In genomic region chr5:142403583-142403982, GRCh38 we compare ENCODE assay signal across 16 cellular contexts.
DNase-seq lines count a peak whose midpoint lies in the region; ATAC-seq, FAIRE-seq and TF ChIP-seq lines count a peak whose summit lies in the region.
"Had no signal": no experiment of that assay in that cellular context is flagged by ENCODE, and none has a peak within 500 bp of the region (broad histone marks: within the 10 kb centered on the region; RNA-seq: fewer than 3 reads in every experiment).

No MANE protein-coding gene starts in this region.

- H2AK9ac ChIP-seq in IMR-90 (replicated peaks; ENCODE audit: low read depth, low read length, poor library complexity): no peak overlapping the region

- no peak overlapping the region for H4K5ac ChIP-seq in IMR-90 (ENCODE audit: low read depth, low read length)

- H2AFZ ChIP-seq in IMR-90 (replicated peaks; ENCODE audit: low read length, poor library complexity) (no peak overlapping the region), hepatocyte (peak overlapping the region; percentile 2)
- H2AFZ ChIP-seq: GM23248 had no signal

- H2BK20ac ChIP-seq in IMR-90 (ENCODE audit: low read depth, low read length): no peak overlapping the region

- TF ChIP-seq POLR2A in IMR-90 (IDR thresholded peaks at IDR 0.05; ENCODE audit: low read depth, low read length): no peak

- H4K20me1 ChIP-seq in IMR-90 (ENCODE audit: insufficient read depth, low read length) (no peaks in the 10 kb centered on the region), hepatocyte (ENCODE audit: insufficient read depth, poor library complexity, severe bottlenecking) (no peaks in the 10 kb centered on the region)

- H3K79me1 ChIP-seq in IMR-90 (ENCODE audit: low read depth in 1 of 2, low read length in 2 of 2): no peaks in the 10 kb centered on the region

- intact Hi-C loops in IMR-90 (cut with micrococcal nuclease): no loop called here

- H3K27me3 ChIP-seq in IMR-90 (ENCODE audit: control insufficient read depth, insufficient read depth, low read length) (no peaks in the 10 kb centered on the region), hepatocyte (no peaks in the 10 kb centered on the region), small intestine (ENCODE audit: control insufficient read depth in 2 of 2, insufficient read depth in 2 of 2, low read length in 2 of 2) (no peaks in the 10 kb centered on the region)
- H3K27me3 ChIP-seq: tibial nerve had no signal

- no peak overlapping the region for H3K27ac ChIP-seq in IMR-90 (ENCODE audit: insufficient read depth, low read length)
- no peak overlapping the region for H3K27ac ChIP-seq in RWPE1
- peak overlapping the region; percentile 82 for H3K27ac ChIP-seq in hepatocyte
- no peak overlapping the region for H3K27ac ChIP-seq in small intestine (ENCODE audit: low read depth in 1 of 2, low read length in 1 of 2)
- H3K27ac ChIP-seq: GM23248 had no signal

- 0 out of 2 replicates have a peak overlapping the region, but pooled peaks have one; percentile 27 for H3K4me2 ChIP-seq in IMR-90 (ENCODE audit: low read depth, low read length)
- H3K4me2 ChIP-seq in hepatocyte: peak overlapping the region; percentile 55

- dilution Hi-C loops in IMR-90 (cut with HindIII; ENCODE audit: low sequenced_read_pairs, unreplicated experiment): no loop called here

- no peak for TF ChIP-seq RAD21 in IMR-90 (IDR thresholded peaks at IDR 0.05; ENCODE audit: low read length)

- no peak overlapping the region for H2BK120ac ChIP-seq in IMR-90 (ENCODE audit: low read depth, low read length)

- H3K4me1 ChIP-seq in IMR-90 (ENCODE audit: control insufficient read depth, insufficient read depth, low read length) (0 out of 2 replicates have a peak, but pooled peaks cover 2% of the 10 kb centered on the region), hepatocyte (ENCODE audit: insufficient read depth) (peaks cover 20% of the 10 kb centered on the region), small intestine (ENCODE audit: control insufficient read depth in 2 of 2, insufficient read depth in 1 of 2, low read depth in 1 of 2, low read length in 1 of 2) (no peaks in the 10 kb centered on the region)
- H3K4me1 ChIP-seq: tibial nerve had no signal

- in situ Hi-C loops in IMR-90 (cut with MboI; ENCODE audit: low sequenced_read_pairs): no loop called here

- FAIRE-seq in small intestine (lab: Jason Lieb, UNC): no peak
- FAIRE-seq: D721Med, TTC549 had no signal

- H3K23ac ChIP-seq in IMR-90 (ENCODE audit: low read depth, low read length): no peak overlapping the region

- H2AK5ac ChIP-seq in IMR-90 (ENCODE audit: low read depth, low read length): no peak overlapping the region; the same call in 1 of the 2 replicates

- CTCF ChIA-PET in IMR-90 (lab: Yijun Ruan, JAX): no interaction called here
- CTCF ChIA-PET in RWPE1 (lab: Yijun Ruan, JAX): interaction anchor here (0.6 kb wide), 1 partner anchor 97 kb away, joined by 3 read pairs; no protein-coding TSS in a partner anchor

- no peak overlapping the region for H4K91ac ChIP-seq in IMR-90 (ENCODE audit: insufficient read depth, low read depth, low read length)

- H3K4me3 ChIP-seq in IMR-90 (ENCODE audit: insufficient read depth, low read depth, low read length): no peak overlapping the region
- no peak overlapping the region for H3K4me3 ChIP-seq in hepatocyte
- H3K4me3 ChIP-seq in small intestine (ENCODE audit: low read depth in 1 of 2, low read length in 2 of 2): no peak overlapping the region
- H3K4me3 ChIP-seq: GM23248, tibial nerve had no signal

- no peaks in the 10 kb centered on the region for H3K79me2 ChIP-seq in hepatocyte

- no peak overlapping the region for H3K9ac ChIP-seq in IMR-90 (ENCODE audit: low read depth, low read length)
- H3K9ac ChIP-seq: GM23248 had no signal

- no TSS peak for BruUV-seq in IMR-90 (replicated peaks; lab: Mats Ljungman, UMichigan)

- H3K9me3 ChIP-seq in IMR-90 (ENCODE audit: control insufficient read depth, insufficient read depth, low read length) (no peaks in the 10 kb centered on the region), hepatocyte (ENCODE audit: low read depth) (no peaks in the 10 kb centered on the region), small intestine (ENCODE audit: control insufficient read depth, low read depth) (no peaks in the 10 kb centered on the region)
- H3K9me3 ChIP-seq: tibial nerve had no signal

- no peak overlapping the region for H3K4ac ChIP-seq in IMR-90 (ENCODE audit: low read depth, low read length)

- H3K14ac ChIP-seq in IMR-90 (replicated peaks; ENCODE audit: low read depth, low read length): no peak overlapping the region

- DNase-seq in IMR-90 (no peak), RWPE1 (ENCODE audit: low spot score) (peak; percentile 53), hepatocyte (ENCODE audit: low spot score) (peak; percentile 30), small intestine (peak; percentile 8), left lobe of liver (ENCODE audit: low spot score) (no peak), NCI-H1092 treated with DMSO at 0.1 percent for 48 hours (lab: John Stamatoyannopoulos, UW) (no peak)
- DNase-seq in stimulated activated CD4-positive, alpha-beta T cell treated with anti-CD3 and anti-CD28 coated beads, Interleukin-4, amount 100 ng/mL, for 4 hours: no peak
- DNase-seq: erythroblast; GM23248; naive thymus-derived CD8-positive, alpha-beta T cell; NCI-H69; SHP77 had no signal

- no peak overlapping the region for H3K56ac ChIP-seq in IMR-90 (ENCODE audit: extremely low read depth, insufficient read depth, low read length)

- ATAC-seq in IMR-90 (ENCODE audit: low read depth) (no peak), left lobe of liver (no peak), GM21529 (IDR thresholded peaks at IDR 0.05; ENCODE audit: unreplicated experiment) (no peak)
- ATAC-seq: naive thymus-derived CD8-positive, alpha-beta T cell had no signal

- H3K18ac ChIP-seq in IMR-90 (ENCODE audit: low read depth, low read length): no peak overlapping the region

- H2BK5ac ChIP-seq in IMR-90 (ENCODE audit: low read depth, low read length, poor library complexity, severe bottlenecking): no peak overlapping the region

- no peak overlapping the region for H4K8ac ChIP-seq in IMR-90 (ENCODE audit: low read depth in 2 of 2, low read length in 2 of 2)

- POLR2A ChIA-PET in IMR-90 (lab: Charles Lee; ENCODE audit: unreplicated experiment): no interaction called here
- POLR2A ChIA-PET in RWPE1 (lab: Yijun Ruan, JAX; ENCODE audit: low non-redundant PET): no interaction called here

- no peak for TF ChIP-seq CTCF in IMR-90 (conservative IDR thresholded peaks at IDR 0.05; ENCODE audit: low read depth, low read length)
- TF ChIP-seq CTCF in RWPE1 (conservative IDR thresholded peaks at IDR 0.05; ENCODE audit: low read depth): no peak
- TF ChIP-seq CTCF in hepatocyte (IDR thresholded peaks at IDR 0.05; ENCODE audit: poor library complexity): no peak

- no CpG with 5 or more reads among the region's 7 CpGs for WGBS in IMR-90 (ENCODE audit: extremely low coverage in 2 of 2, insufficient read length in 1 of 2), 2 experiments
- 51% methylated on average over 7 of the region's 7 CpGs for WGBS in hepatocyte (ENCODE audit: low lambda C conversion rate, missing lambda C conversion rate)
- 31 to 47% (median 42%) methylated on average over 7 of the region's 7 CpGs for WGBS in small intestine, 3 donors

- no peaks in the 10 kb centered on the region for H3K9me1 ChIP-seq in IMR-90 (ENCODE audit: insufficient read depth, low read length)

- no peaks in the 10 kb centered on the region for H3K36me3 ChIP-seq in IMR-90 (ENCODE audit: control insufficient read depth, insufficient read depth, low read length)
- H3K36me3 ChIP-seq in hepatocyte (replicated peaks; ENCODE audit: insufficient read depth, low read depth): no peaks in the 10 kb centered on the region
- no peaks in the 10 kb centered on the region for H3K36me3 ChIP-seq in small intestine (ENCODE audit: control insufficient read depth in 2 of 2, insufficient read depth in 2 of 2, low read length in 2 of 2)
- H3K36me3 ChIP-seq: tibial nerve had no signal

- H3K9me2 ChIP-seq in hepatocyte (replicated peaks; ENCODE audit: insufficient read depth): no peaks in the 10 kb centered on the region

- no peak overlapping the region for H2BK15ac ChIP-seq in IMR-90 (ENCODE audit: low read depth, low read length)

TF ChIP-seq in IMR-90, 13 proteins besides CTCF, POLR2A, EP300 and RAD21:
- TF ChIP-seq RFX5 (IDR thresholded peaks at IDR 0.05; ENCODE audit: low read depth, low read length): no peak
- TF ChIP-seq FOS (IDR thresholded peaks at IDR 0.05; ENCODE audit: low read depth, low read length): no peak
- TF ChIP-seq ELK1 (IDR thresholded peaks at IDR 0.05; ENCODE audit: borderline replicate concordance, low read depth, low read length): no peak
- no peak for TF ChIP-seq CHD1 (IDR thresholded peaks at IDR 0.05; ENCODE audit: low read depth, low read length)
- TF ChIP-seq SMC3 (IDR thresholded peaks at IDR 0.05; ENCODE audit: low read depth, low read length): no peak
- no peak for TF ChIP-seq MAFK (IDR thresholded peaks at IDR 0.05; ENCODE audit: low read depth, low read length)
- TF ChIP-seq USF2 (IDR thresholded peaks at IDR 0.05; ENCODE audit: low read depth, low read length): no peak
- TF ChIP-seq MXI1 (IDR thresholded peaks at IDR 0.05; ENCODE audit: borderline replicate concordance, low read depth, low read length): no peak
- TF ChIP-seq CEBPB (IDR thresholded peaks at IDR 0.05; ENCODE audit: low read depth, low read length): no peak
- TF ChIP-seq NFE2L2 (IDR thresholded peaks at IDR 0.05; ENCODE audit: low read depth, low read length): no peak
- no peak for TF ChIP-seq MAZ (IDR thresholded peaks at IDR 0.05; ENCODE audit: borderline replicate concordance, low read depth, low read length)
- no peak for TF ChIP-seq RCOR1 (IDR thresholded peaks at IDR 0.05; ENCODE audit: insufficient replicate concordance, low read length)
- no peak for TF ChIP-seq BHLHE40 (IDR thresholded peaks at IDR 0.05; ENCODE audit: low read depth, low read length)

Comparison
In these comparisons a context has a peak if more than half of its experiments do, and no peak if none do; other contexts are left out.
1. DNase-seq: peak in RWPE1 (single experiment), hepatocyte (single experiment) and small intestine (single experiment); none in IMR-90 (single experiment), left lobe of liver (single experiment), stimulated activated CD4-positive, alpha-beta T cell treated with anti-CD3 and anti-CD28 coated beads, Interleukin-4, amount 100 ng/mL, for 4 hours (0 of 2) and NCI-H1092 treated with DMSO at 0.1 percent for 48 hours (single experiment).